8 cellular contexts compared by ENCODE assay signal in genomic region chr20:41133709-41134361, GRCh38. TPM values are rescaled to one million over a fixed set of nuclear protein-coding genes. Genes with fewer than 3 reads are reported as not detected.
DNase-seq lines count a peak whose midpoint lies in the region; ATAC-seq, FAIRE-seq and TF ChIP-seq lines count a peak whose summit lies in the region.

No MANE protein-coding gene starts in this region.

- H3K27ac ChIP-seq in body of pancreas (no peak overlapping the region), OCI-LY7 (ENCODE audit: low read depth, low read length, poor library complexity, severe bottlenecking) (no peak overlapping the region)

- H4K20me1 ChIP-seq in OCI-LY7 (ENCODE audit: insufficient read depth, low read length): no peaks in the 10 kb centered on the region

- no peaks in the 10 kb centered on the region for H3K27me3 ChIP-seq in body of pancreas

- CTCF ChIA-PET in OCI-LY7 (lab: Charles Lee; ENCODE audit: unreplicated experiment): interaction anchor here (0.6 kb wide), 2 partner anchors 100 to 106 kb away, joined by 3 to 4 read pairs; no protein-coding TSS in a partner anchor

- 78 to 87% methylated on average over 5 to 7 of the region's 7 CpGs for WGBS in body of pancreas, 2 donors

- H3K4me3 ChIP-seq in body of pancreas: no peak overlapping the region
- no peak overlapping the region for H3K4me3 ChIP-seq in OCI-LY7 (ENCODE audit: low read depth, low read length, poor library complexity, severe bottlenecking)

- H3K9me3 ChIP-seq in body of pancreas: no peaks in the 10 kb centered on the region
- H3K9me3 ChIP-seq in OCI-LY7 (ENCODE audit: low read length): no peaks in the 10 kb centered on the region

- POLR2A ChIA-PET in OCI-LY7 (lab: Charles Lee): interaction anchor here (0.7 to 1.4 kb wide), 2 partner anchors 201 to 207 kb away, joined by 4 to 5 read pairs; partner anchors contain the start of gene LPIN3

- DNase-seq in HTR-8/SVneo (ENCODE audit: insufficient read length, low spot score) (no peak), HuH-7.5 (ENCODE audit: low spot score) (no peak), body of pancreas (no peak), NCI-H524 (lab: John Stamatoyannopoulos, UW) (no peak), OCI-LY7 (ENCODE audit: low spot score) (no peak)
- peak; percentile 58 for DNase-seq in activated naive CD4-positive, alpha-beta T cell treated with anti-CD3 and anti-CD28 coated beads, Interleukin-2, amount 50 U/mL, for 16 hours
- peak; percentile 63 for DNase-seq in stimulated activated CD8-positive, alpha-beta memory T cell treated with anti-CD3 and anti-CD28 coated beads, Interleukin-4, amount 100 ng/mL, for 48 hours

- peak; percentile 4 for FAIRE-seq in HTR-8/SVneo (lab: Jason Lieb, UNC)

- no peak overlapping the region for H3K4me2 ChIP-seq in OCI-LY7 (ENCODE audit: low read length)

- intact Hi-C loops in body of pancreas (cut with DNase I) (no loop called here), OCI-LY7 (cut with micrococcal nuclease; ENCODE audit: unreplicated experiment) (loop anchor here (2.0 kb wide), 1 partner anchor 23 kb away; no protein-coding TSS in a partner anchor)

- TF ChIP-seq POLR2A in body of pancreas (IDR thresholded peaks at IDR 0.05): no peak

- H3K79me2 ChIP-seq in OCI-LY7 (ENCODE audit: insufficient read depth, low read depth, low read length): peaks cover 14% of the 10 kb centered on the region

- ATAC-seq in GM21360 (IDR thresholded peaks at IDR 0.05; ENCODE audit: unreplicated experiment): peak; percentile 53
- ATAC-seq in body of pancreas: no peak

- peaks cover 17% of the 10 kb centered on the region for H3K4me1 ChIP-seq in body of pancreas
- H3K4me1 ChIP-seq in OCI-LY7 (ENCODE audit: insufficient read depth, low read length, poor library complexity, severe bottlenecking): peaks cover 28% of the 10 kb centered on the region

- H3K36me3 ChIP-seq in body of pancreas (replicated peaks in 1 of 2; ENCODE audit: insufficient read depth in 1 of 2, low read depth in 2 of 2): no peaks in the 10 kb centered on the region
- peaks cover 9% of the 10 kb centered on the region; the same call in 1 of the 2 replicates for H3K36me3 ChIP-seq in OCI-LY7 (ENCODE audit: insufficient read depth, low read length)

- TF ChIP-seq CTCF in body of pancreas (IDR thresholded peaks at IDR 0.05) (no peak), OCI-LY7 (conservative IDR thresholded peaks at IDR 0.05; ENCODE audit: low read length) (no peak)

- H2AFZ ChIP-seq in OCI-LY7 (ENCODE audit: low read length): no peak overlapping the region

- no peaks in the 10 kb centered on the region for H3K9me2 ChIP-seq in OCI-LY7 (ENCODE audit: insufficient read depth, low read length)

- no TSS peak for BruUV-seq in OCI-LY7 (replicated peaks; lab: Mats Ljungman, UMichigan)

RNA-seq across cellular contexts. Expression of gene PLCG1, which starts 3.5 kb away (rescaled TPM):
- total RNA-seq in body of pancreas: 10 to 100 TPM; 40.0 to 87.7 TPM
- total RNA-seq in OCI-LY7 (2014; rRNA removed; shearing (Covaris generic)): 92.6 and 103 TPM in 2 replicates
- 121 TPM in 2 replicates for total RNA-seq in OCI-LY7 (2022)

Comparison
In these comparisons a context has a peak if more than half of its experiments do, and no peak if none do; other contexts are left out.
1. DNase-seq: peak in activated naive CD4-positive, alpha-beta T cell treated with anti-CD3 and anti-CD28 coated beads, Interleukin-2, amount 50 U/mL, for 16 hours (single experiment) and stimulated activated CD8-positive, alpha-beta memory T cell treated with anti-CD3 and anti-CD28 coated beads, Interleukin-4, amount 100 ng/mL, for 48 hours (single experiment); none in HTR-8/SVneo (single experiment), HuH-7.5 (single experiment), body of pancreas (0 of 4), NCI-H524 (0 of 2) and OCI-LY7 (single experiment).